ENCODE assay signal across 8 cellular contexts in genomic region chr21:26389971-26390641, GRCh38.
DNase-seq lines count a peak whose midpoint lies in the region; ATAC-seq and TF ChIP-seq lines count a peak whose summit lies in the region.

No MANE protein-coding gene starts in this region.

- H3K27ac Mint-ChIP-seq in effector memory CD8-positive, alpha-beta T cell: no peak overlapping the region

- no peaks in the 10 kb centered on the region for H3K36me3 Mint-ChIP-seq in effector memory CD8-positive, alpha-beta T cell (ENCODE audit: insufficient read depth)

- H3K9me3 Mint-ChIP-seq in effector memory CD8-positive, alpha-beta T cell: peaks cover 7 to 13% of the 10 kb centered on the region in 2 donors

- no peaks in the 10 kb centered on the region for H3K9me3 ChIP-seq in skeletal muscle satellite cell (replicated peaks; ENCODE audit: low read length)

- H3K27me3 Mint-ChIP-seq in effector memory CD8-positive, alpha-beta T cell: no peaks in the 10 kb centered on the region

- H3K9ac ChIP-seq in skeletal muscle satellite cell (ENCODE audit: low read depth, low read length): peak overlapping the region; percentile 4

- no peak overlapping the region for H3K4me3 Mint-ChIP-seq in effector memory CD8-positive, alpha-beta T cell

- peak overlapping the region; percentile 52 for H3K4me2 ChIP-seq in skeletal muscle satellite cell (ENCODE audit: low read length)

- no peaks in the 10 kb centered on the region for H3K36me3 ChIP-seq in skeletal muscle satellite cell (ENCODE audit: insufficient read depth, low read length)

- TF ChIP-seq CTCF in GM13976 (IDR thresholded peaks at IDR 0.05; ENCODE audit: borderline replicate concordance, control extremely low read depth, extremely low read depth, insufficient read depth, missing control alignments): no peak

- H3K4me1 Mint-ChIP-seq in effector memory CD8-positive, alpha-beta T cell (ENCODE audit: low read depth in 2 of 2): no peaks in the 10 kb centered on the region

- peaks cover 28% of the 10 kb centered on the region for H3K4me1 ChIP-seq in skeletal muscle satellite cell (ENCODE audit: control insufficient read depth, insufficient read depth, low read length)

- in situ Hi-C loops in GM13976 (cut with MboI; ENCODE audit: low sequenced_read_pairs, unreplicated experiment): no loop called here

- peak overlapping the region; percentile 25 for H3K4me3 ChIP-seq in skeletal muscle satellite cell (ENCODE audit: low read length)

- no peaks in the 10 kb centered on the region for H3K27me3 ChIP-seq in skeletal muscle satellite cell (ENCODE audit: control insufficient read depth, insufficient read depth, low read length)

- DNase-seq in NCI-H2171 treated with DMSO at 0.1 percent for 48 hours (lab: John Stamatoyannopoulos, UW) (peak; percentile 96), dermis blood vessel endothelial cell (peak; percentile 4), GM13976 (ENCODE audit: low spot score) (no peak), DMS153 treated with DMSO at 0.1 percent for 48 hours (lab: John Stamatoyannopoulos, UW; ENCODE audit: unreplicated experiment) (no peak)
- no peak for DNase-seq in effector memory CD8-positive, alpha-beta T cell

- ATAC-seq in GM21786 (IDR thresholded peaks at IDR 0.05; ENCODE audit: unreplicated experiment) (peak; percentile 68), HG03342 (IDR thresholded peaks at IDR 0.05; ENCODE audit: unreplicated experiment) (no peak)
- ATAC-seq in effector memory CD8-positive, alpha-beta T cell (replicated peaks): no peak

Comparison
In these comparisons a context has a peak if more than half of its experiments do, and no peak if none do; other contexts are left out.
1. DNase-seq: peak in NCI-H2171 treated with DMSO at 0.1 percent for 48 hours (single experiment) and dermis blood vessel endothelial cell (single experiment); none in GM13976 (single experiment), effector memory CD8-positive, alpha-beta T cell (0 of 3) and DMS153 treated with DMSO at 0.1 percent for 48 hours (single experiment).